Comparison of ENCODE assay signal across 9 cellular contexts in genomic region chr1:27891196-27891889, GRCh38.
A peak's percentile ranks its signal among the peaks of the same experiment; 100 is the strongest.
DNase-seq lines count a peak whose midpoint lies in the region; ATAC-seq lines count a peak whose summit lies in the region.
"Had no signal": no experiment of that assay in that cellular context is flagged by ENCODE, and none has a peak within 500 bp of the region (broad histone marks: within the 10 kb centered on the region; RNA-seq: fewer than 3 reads in every experiment).

No MANE protein-coding gene starts in this region.

- H3K4me3 Mint-ChIP-seq in activated naive CD8-positive, alpha-beta T cell treated with anti-CD3 and anti-CD28 coated beads, Interleukin-2, amount 50 U/mL, for 24 hours, result peak overlapping the region; percentile 32

- peak overlapping the region; percentile 86 for H3K27ac Mint-ChIP-seq in activated naive CD8-positive, alpha-beta T cell treated with anti-CD3 and anti-CD28 coated beads, Interleukin-2, amount 50 U/mL, for 24 hours

- ATAC-seq in GM18517 (IDR thresholded peaks at IDR 0.05; ENCODE audit: unreplicated experiment), result peak; percentile 43
- peak; percentile 51 for ATAC-seq in HG03354 (IDR thresholded peaks at IDR 0.05; ENCODE audit: poor library complexity, severe bottlenecking, unreplicated experiment)
- peak; percentile 53 for ATAC-seq in activated naive CD8-positive, alpha-beta T cell treated with anti-CD3 and anti-CD28 coated beads, Interleukin-2, amount 50 U/mL, for 24 hours
- ATAC-seq in HG03521 (IDR thresholded peaks at IDR 0.05; ENCODE audit: unreplicated experiment), result no peak
- ATAC-seq: HCT116 had no signal

- peaks cover 59% of the 10 kb centered on the region for H3K4me1 Mint-ChIP-seq in activated naive CD8-positive, alpha-beta T cell treated with anti-CD3 and anti-CD28 coated beads, Interleukin-2, amount 50 U/mL, for 24 hours

- H3K9me3 Mint-ChIP-seq in activated naive CD8-positive, alpha-beta T cell treated with anti-CD3 and anti-CD28 coated beads, Interleukin-2, amount 50 U/mL, for 24 hours, result no peaks in the 10 kb centered on the region

- H3K36me3 Mint-ChIP-seq in activated naive CD8-positive, alpha-beta T cell treated with anti-CD3 and anti-CD28 coated beads, Interleukin-2, amount 50 U/mL, for 24 hours (ENCODE audit: low read depth), result peaks cover 69% of the 10 kb centered on the region

- DNase-seq in activated naive CD8-positive, alpha-beta T cell treated with anti-CD3 and anti-CD28 coated beads, Interleukin-2, amount 50 U/mL, for 24 hours, result no peak
- peak; percentile 56 for DNase-seq in stimulated activated CD4-positive, alpha-beta T cell treated with anti-CD3 and anti-CD28 coated beads, Interleukin-4, amount 100 ng/mL, for 24 hours
- DNase-seq in NCI-H1930 (lab: John Stamatoyannopoulos, UW) (no peak), UCSD-AML1 (lab: John Stamatoyannopoulos, UW; ENCODE audit: unreplicated experiment) (no peak), NCI-H2227 (lab: John Stamatoyannopoulos, UW; ENCODE audit: unreplicated experiment) (no peak)

- no peaks in the 10 kb centered on the region for H3K27me3 Mint-ChIP-seq in activated naive CD8-positive, alpha-beta T cell treated with anti-CD3 and anti-CD28 coated beads, Interleukin-2, amount 50 U/mL, for 24 hours
